In the genomic region with DNA sequence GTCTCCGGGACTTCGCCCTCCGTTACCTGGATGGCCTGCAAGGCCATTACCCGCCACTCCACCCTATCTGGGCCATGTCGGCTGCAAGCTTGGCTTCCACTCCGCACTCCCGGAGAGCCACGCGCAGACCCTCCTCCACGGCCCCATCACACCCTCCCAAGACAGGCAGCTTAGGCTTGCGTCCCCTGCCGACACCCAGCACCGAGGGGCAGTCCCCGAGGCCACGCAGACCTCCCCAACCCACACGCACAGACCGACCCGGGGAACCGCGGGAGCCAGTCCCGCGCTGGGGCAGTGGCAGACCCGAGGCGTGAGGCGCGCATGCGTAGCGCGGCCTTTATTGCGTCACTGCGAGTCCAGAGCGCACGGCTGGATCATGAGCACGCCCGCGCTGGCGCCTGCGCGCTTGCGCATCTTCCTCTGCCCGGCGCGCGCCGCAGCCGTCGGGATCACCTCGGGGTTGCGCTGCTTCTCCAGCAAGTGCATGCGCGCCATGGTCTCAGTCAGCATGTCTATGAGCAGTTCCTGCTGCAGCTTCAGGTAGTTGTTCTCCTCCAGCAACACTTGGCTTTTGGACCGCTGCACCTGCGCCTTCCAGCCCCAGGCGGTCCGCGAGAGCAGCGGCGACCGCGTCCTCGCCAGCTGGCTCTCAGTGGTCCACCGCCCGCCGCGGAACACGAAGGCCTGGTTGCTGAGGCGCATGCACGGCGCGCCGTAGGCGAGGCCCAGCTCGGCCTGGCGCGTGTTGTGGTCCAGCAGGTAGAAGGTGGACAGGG, we compare ENCODE assay signal across 8 cellular contexts. TPM values are rescaled to one million over a fixed set of nuclear protein-coding genes. Genes with fewer than 3 reads are reported as not detected.
DNase-seq lines count a peak whose midpoint lies in the region; ATAC-seq and TF ChIP-seq lines count a peak whose summit lies in the region.

No MANE protein-coding gene starts in this region.

- H3K36me3 Mint-ChIP-seq in neural progenitor cell, result peaks cover 9% of the 10 kb centered on the region

- H3K27me3 ChIP-seq in MG63 (no peaks in the 10 kb centered on the region), foreskin keratinocyte (no peaks in the 10 kb centered on the region), neural progenitor cell (no peaks in the 10 kb centered on the region), stomach (no peaks in the 10 kb centered on the region)

- in situ Hi-C loops in G401 (cut with HindIII; ENCODE audit: low sequenced_read_pairs), result no loop called here

- H3K9me3 Mint-ChIP-seq in neural progenitor cell, result peaks cover 7% of the 10 kb centered on the region

- WGBS in stomach, 5 donors, result 0 to 1% (median 1%) methylated on average over 35 to 75 of the region's 75 CpGs

- H3K9ac ChIP-seq in neural progenitor cell, result peak overlapping the region; percentile 38

- peak overlapping the region; percentile 69 for H2AFZ ChIP-seq in neural progenitor cell (replicated peaks)

- H3K4me1 ChIP-seq in foreskin keratinocyte, result peaks cover 4% of the 10 kb centered on the region
- H3K4me1 ChIP-seq in neural progenitor cell, result no peaks in the 10 kb centered on the region
- peaks cover 22 to 42% (median 37%) of the 10 kb centered on the region in 4 donors for H3K4me1 ChIP-seq in stomach

- peak overlapping the region; percentile 95 for H3K27ac Mint-ChIP-seq in neural progenitor cell

- H3K27ac ChIP-seq in foreskin keratinocyte (peak overlapping the region; percentile 68), neural progenitor cell (no peak overlapping the region), stomach (peak overlapping the region; percentile 86 to 95 (median 91))

- H3K79me2 ChIP-seq in neural progenitor cell (ENCODE audit: low read depth), result peaks cover 18% of the 10 kb centered on the region

- peak; percentile 93 for DNase-seq in G401 (ENCODE audit: low spot score)
- peak; percentile 90 for DNase-seq in HCEC 1CT
- DNase-seq in MG63, result peak; percentile 98
- peak; percentile 70 for DNase-seq in SIG-M5 (lab: John Stamatoyannopoulos, UW)
- peak; percentile 89 for DNase-seq in activated gamma-delta T cell treated with anti-CD3 and anti-CD28 coated beads, Interleukin-2, amount 50 U/mL, for 16 hours (ENCODE audit: low read depth)
- peak; percentile 66 to 85 for DNase-seq in foreskin keratinocyte
- DNase-seq in neural progenitor cell (ENCODE audit: low spot score), result peak; percentile 98
- peak; percentile 97 for DNase-seq in stomach

- peaks cover 12% of the 10 kb centered on the region for H3K36me3 ChIP-seq in MG63
- no peaks in the 10 kb centered on the region for H3K36me3 ChIP-seq in neural progenitor cell
- H3K36me3 ChIP-seq in stomach, result no peaks in the 10 kb centered on the region

- peaks cover 20% of the 10 kb centered on the region for H3F3A ChIP-seq in neural progenitor cell (ENCODE audit: low read depth)

- H4K20me1 ChIP-seq in neural progenitor cell (ENCODE audit: low read depth), result no peaks in the 10 kb centered on the region

- intact Hi-C loops in stomach (cut with DNase I; ENCODE audit: low total_unique reads), result no loop called here

- H3K9me3 ChIP-seq in MG63 (no peaks in the 10 kb centered on the region), neural progenitor cell (ENCODE audit: low read depth) (no peaks in the 10 kb centered on the region), stomach (no peaks in the 10 kb centered on the region)

- peak overlapping the region; percentile 85 for H3K4me2 ChIP-seq in neural progenitor cell

- peak; percentile 89 for ATAC-seq in foreskin keratinocyte

- no peak for TF ChIP-seq EP300 in stomach (IDR thresholded peaks at IDR 0.05)

- peak overlapping the region; percentile 93 for H3K4me3 ChIP-seq in MG63
- H3K4me3 ChIP-seq in neural progenitor cell, result peak overlapping the region; percentile 63
- peak overlapping the region; percentile 64 to 75 (median 73) for H3K4me3 ChIP-seq in stomach

- peaks cover 23% of the 10 kb centered on the region for H3K4me1 Mint-ChIP-seq in neural progenitor cell

- peaks cover 12% of the 10 kb centered on the region for H3K27me3 Mint-ChIP-seq in neural progenitor cell (ENCODE audit: insufficient read depth, low read depth)

- H3K4me3 Mint-ChIP-seq in neural progenitor cell, result peak overlapping the region; percentile 96

- TF ChIP-seq POLR2A in stomach (IDR thresholded peaks at IDR 0.05), result peak in 2 of 4 donors; percentile 69 to 74

- TF ChIP-seq CTCF in foreskin keratinocyte (conservative IDR thresholded peaks at IDR 0.05), result peak; percentile 25
- TF ChIP-seq CTCF in neural progenitor cell (IDR thresholded peaks at IDR 0.05), result no peak
- no peak for TF ChIP-seq CTCF in stomach (IDR thresholded peaks at IDR 0.05)

RNA-seq across cellular contexts. Expression of gene CBY3, which starts 2.4 kb away (rescaled TPM):
- total RNA-seq in G401 (2014; rRNA removed; shearing (Covaris generic)), result not detected in 2 replicates
- total RNA-seq in MG63 (2014; rRNA removed; shearing (Covaris generic); ENCODE audit: low replicate concordance), result not detected in 2 replicates
- total RNA-seq in foreskin keratinocyte (not detected in 2 replicates), neural progenitor cell (ENCODE audit: low replicate concordance) (not detected in 2 replicates), stomach (not detected)
- polyA plus RNA-seq in foreskin keratinocyte (not detected in 2 replicates), stomach (under 1 TPM in 1 of 3 donors, not detected in 2; 0.15 TPM)

RNA-seq across cellular contexts. Expression of gene CANX, which starts 20.3 kb away (rescaled TPM):
- 281 and 477 TPM in 2 replicates for total RNA-seq in G401 (2014; rRNA removed; shearing (Covaris generic))
- 1,325 and 1,676 TPM in 2 replicates for total RNA-seq in MG63 (2014; rRNA removed; shearing (Covaris generic); ENCODE audit: low replicate concordance)
- total RNA-seq in foreskin keratinocyte (419 and 450 TPM in 2 replicates), neural progenitor cell (ENCODE audit: low replicate concordance) (301 and 403 TPM in 2 replicates), stomach (100 to 1,000 TPM; 142 to 638 (median 342) TPM)
- polyA plus RNA-seq in foreskin keratinocyte (119 and 139 TPM in 2 replicates), stomach (100 to 1,000 TPM in 1 of 3 donors, 10 to 100 TPM in 2; 81.7 to 100 (median 86.4) TPM)

RNA-seq across cellular contexts. Expression of gene MAML1, which starts 54.2 kb away (rescaled TPM):
- total RNA-seq in G401 (2014; rRNA removed; shearing (Covaris generic)), result 12.5 and 14.2 TPM in 2 replicates
- total RNA-seq in MG63 (2014; rRNA removed; shearing (Covaris generic); ENCODE audit: low replicate concordance), result 10.6 and 21.3 TPM in 2 replicates
- 16.0 and 16.2 TPM in 2 replicates for total RNA-seq in foreskin keratinocyte
- 5.6 and 7.3 TPM in 2 replicates for polyA plus RNA-seq in foreskin keratinocyte
- total RNA-seq in neural progenitor cell (ENCODE audit: low replicate concordance), result 29.1 and 30.7 TPM in 2 replicates
- total RNA-seq in stomach, result 10 to 100 TPM; 11.1 to 26.8 (median 16.0) TPM
- polyA plus RNA-seq in stomach, result 1 to 10 TPM; 5.8 to 7.4 (median 6.1) TPM

RNA-seq across cellular contexts. Expression of gene HNRNPH1, which starts 55.0 kb away (rescaled TPM):
- 55.8 and 108 TPM in 2 replicates for total RNA-seq in G401 (2014; rRNA removed; shearing (Covaris generic))
- total RNA-seq in MG63 (2014; rRNA removed; shearing (Covaris generic); ENCODE audit: low replicate concordance), result 45.4 and 70.6 TPM in 2 replicates
- total RNA-seq in foreskin keratinocyte, result 374 and 433 TPM in 2 replicates
- 130 and 170 TPM in 2 replicates for polyA plus RNA-seq in foreskin keratinocyte
- 795 and 1,138 TPM in 2 replicates for total RNA-seq in neural progenitor cell (ENCODE audit: low replicate concordance)
- 1,000 to 10,000 TPM in 1 of 5 donors, 100 to 1,000 TPM in 4; 468 to 1,215 (median 732) TPM for total RNA-seq in stomach
- polyA plus RNA-seq in stomach, result 100 to 1,000 TPM in 2 of 3 donors, 10 to 100 TPM in 1; 87.5 to 193 (median 106) TPM
